Comparison of ENCODE assay signal across 15 cellular contexts in the genomic region with DNA sequence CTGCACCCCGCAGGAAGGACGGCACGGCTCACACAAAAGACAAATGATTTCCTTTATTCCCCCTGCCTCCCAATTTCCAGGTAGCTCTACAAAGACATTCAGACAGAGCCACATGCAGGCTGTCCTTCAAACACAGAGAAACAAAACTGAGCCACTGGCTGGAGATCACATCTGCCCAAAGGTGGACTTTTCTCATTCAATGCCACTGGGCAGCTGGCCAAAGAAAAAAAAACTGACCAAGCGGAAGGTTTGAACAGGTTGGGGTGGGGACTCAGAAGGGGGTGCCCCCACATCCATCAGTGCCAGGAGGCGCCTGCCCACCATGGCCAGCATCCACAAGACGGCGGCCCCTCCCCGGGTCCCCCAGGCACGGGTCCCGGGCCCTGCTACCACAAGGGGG. TPM values are rescaled to one million over a fixed set of nuclear protein-coding genes. Genes with fewer than 3 reads are reported as not detected.
DNase-seq lines count a peak whose midpoint lies in the region; ATAC-seq and TF ChIP-seq lines count a peak whose summit lies in the region.
"Had no signal": no experiment of that assay in that cellular context is flagged by ENCODE, and none has a peak within 500 bp of the region (broad histone marks: within the 10 kb centered on the region; RNA-seq: fewer than 3 reads in every experiment).

No MANE protein-coding gene starts in this region.

- H3K36me3 Mint-ChIP-seq in activated CD4-positive, alpha-beta T cell treated with anti-CD3 and anti-CD28 coated beads, Interleukin-2, amount 10 ng/mL, durations not matched to agents 24 days and 14 days (ENCODE audit: low read depth), result no peaks in the 10 kb centered on the region
- H3K36me3 Mint-ChIP-seq in natural killer cell, result no peaks in the 10 kb centered on the region
- no peaks in the 10 kb centered on the region for H3K36me3 Mint-ChIP-seq in natural killer cell treated with Interleukin-12 subunit alpha and Interleukin-12 subunit beta and Interleukin-15 and Interleukin-18, amount 100 ng/mL, for 72 hours
- H3K36me3 Mint-ChIP-seq in neural progenitor cell, result peaks cover 3% of the 10 kb centered on the region

- peaks cover 26% of the 10 kb centered on the region for H3K4me1 Mint-ChIP-seq in activated CD4-positive, alpha-beta T cell treated with anti-CD3 and anti-CD28 coated beads, Interleukin-2, amount 10 ng/mL, durations not matched to agents 24 days and 14 days
- H3K4me1 Mint-ChIP-seq in natural killer cell, result peaks cover 36 to 74% of the 10 kb centered on the region in 2 donors
- peaks cover 39 to 53% of the 10 kb centered on the region in 2 donors for H3K4me1 Mint-ChIP-seq in natural killer cell treated with Interleukin-12 subunit alpha and Interleukin-12 subunit beta and Interleukin-15 and Interleukin-18, amount 100 ng/mL, for 72 hours (ENCODE audit: low read depth in 2 of 2)
- H3K4me1 Mint-ChIP-seq in neural progenitor cell, result peaks cover 5% of the 10 kb centered on the region

- ATAC-seq in natural killer cell (no peak), HG02678 (IDR thresholded peaks at IDR 0.05; ENCODE audit: unreplicated experiment) (no peak), HG03097 (IDR thresholded peaks at IDR 0.05; ENCODE audit: low FRiP score, unreplicated experiment) (no peak)
- ATAC-seq in natural killer cell treated with Interleukin-12 subunit alpha and Interleukin-12 subunit beta and Interleukin-15 and Interleukin-18, amount 100 ng/mL, for 72 hours, result no peak

- no peaks in the 10 kb centered on the region for H3K9me3 ChIP-seq in neural progenitor cell (ENCODE audit: low read depth)
- H3K9me3 ChIP-seq: BLaER1 had no signal

- no peak overlapping the region for H3K27ac ChIP-seq in neural progenitor cell
- H3K27ac ChIP-seq: BLaER1 had no signal

- no peak overlapping the region for H3K4me2 ChIP-seq in neural progenitor cell
- H3K4me2 ChIP-seq: BLaER1 had no signal

- H3K4me3 Mint-ChIP-seq in activated CD4-positive, alpha-beta T cell treated with anti-CD3 and anti-CD28 coated beads, Interleukin-2, amount 10 ng/mL, durations not matched to agents 24 days and 14 days, result no peak overlapping the region
- peak overlapping the region; percentile 65 for H3K4me3 Mint-ChIP-seq in natural killer cell
- H3K4me3 Mint-ChIP-seq in natural killer cell treated with Interleukin-12 subunit alpha and Interleukin-12 subunit beta and Interleukin-15 and Interleukin-18, amount 100 ng/mL, for 72 hours, result no peak overlapping the region
- H3K4me3 Mint-ChIP-seq in neural progenitor cell, result peak overlapping the region; percentile 9

- H3K27me3 Mint-ChIP-seq in activated CD4-positive, alpha-beta T cell treated with anti-CD3 and anti-CD28 coated beads, Interleukin-2, amount 10 ng/mL, durations not matched to agents 24 days and 14 days, result peaks cover 4% of the 10 kb centered on the region
- H3K27me3 Mint-ChIP-seq in natural killer cell (ENCODE audit: low read depth in 2 of 2), result no peaks in the 10 kb centered on the region
- H3K27me3 Mint-ChIP-seq in natural killer cell treated with Interleukin-12 subunit alpha and Interleukin-12 subunit beta and Interleukin-15 and Interleukin-18, amount 100 ng/mL, for 72 hours, result no peaks in the 10 kb centered on the region
- peaks cover 26% of the 10 kb centered on the region for H3K27me3 Mint-ChIP-seq in neural progenitor cell (ENCODE audit: insufficient read depth, low read depth)

- peaks cover 42% of the 10 kb centered on the region for H3K27me3 ChIP-seq in neural progenitor cell

- peak overlapping the region; percentile 26 for H3K27ac Mint-ChIP-seq in activated CD4-positive, alpha-beta T cell treated with anti-CD3 and anti-CD28 coated beads, Interleukin-2, amount 10 ng/mL, durations not matched to agents 24 days and 14 days
- H3K27ac Mint-ChIP-seq in natural killer cell (peak overlapping the region; percentile 44 to 68), neural progenitor cell (no peak overlapping the region)
- peak overlapping the region in 1 of 2 donors; percentile 70 for H3K27ac Mint-ChIP-seq in natural killer cell treated with Interleukin-12 subunit alpha and Interleukin-12 subunit beta and Interleukin-15 and Interleukin-18, amount 100 ng/mL, for 72 hours

- H3K79me2 ChIP-seq in neural progenitor cell (ENCODE audit: low read depth), result no peaks in the 10 kb centered on the region

- peaks cover 8% of the 10 kb centered on the region for H4K20me1 ChIP-seq in neural progenitor cell (ENCODE audit: low read depth)
- H4K20me1 ChIP-seq: BLaER1 had no signal

- no peaks in the 10 kb centered on the region for H3K36me3 ChIP-seq in neural progenitor cell
- H3K36me3 ChIP-seq: BLaER1 had no signal

- no peak overlapping the region for H2AFZ ChIP-seq in neural progenitor cell (replicated peaks)

- TF ChIP-seq CTCF in natural killer cell (IDR thresholded peaks at IDR 0.05) (no peak), neural progenitor cell (IDR thresholded peaks at IDR 0.05) (no peak)

- H3F3A ChIP-seq in neural progenitor cell (ENCODE audit: low read depth), result peaks cover 17% of the 10 kb centered on the region

- intact Hi-C loops in activated CD4-positive, alpha-beta T cell treated with anti-CD3 and anti-CD28 coated beads, Interleukin-2, amount 10 ng/mL, durations not matched to agents 24 days and 14 days (cut with micrococcal nuclease), result no loop called here
- intact Hi-C loops in natural killer cell (cut with micrococcal nuclease), result no loop called here

- H3K9ac ChIP-seq in neural progenitor cell, result no peak overlapping the region
- H3K9ac ChIP-seq: BLaER1 had no signal

- peaks cover 7% of the 10 kb centered on the region for H3K4me1 ChIP-seq in neural progenitor cell

- no peak overlapping the region for H3K4me3 ChIP-seq in neural progenitor cell
- H3K4me3 ChIP-seq: BLaER1 had no signal

- H3K9me3 Mint-ChIP-seq in activated CD4-positive, alpha-beta T cell treated with anti-CD3 and anti-CD28 coated beads, Interleukin-2, amount 10 ng/mL, durations not matched to agents 24 days and 14 days, result peaks cover 3% of the 10 kb centered on the region
- H3K9me3 Mint-ChIP-seq in natural killer cell, result no peaks in the 10 kb centered on the region
- H3K9me3 Mint-ChIP-seq in natural killer cell treated with Interleukin-12 subunit alpha and Interleukin-12 subunit beta and Interleukin-15 and Interleukin-18, amount 100 ng/mL, for 72 hours, result peaks cover 4% of the 10 kb centered on the region
- H3K9me3 Mint-ChIP-seq in neural progenitor cell, result peaks cover 3% of the 10 kb centered on the region

- no peak for DNase-seq in activated CD4-positive, alpha-beta T cell treated with anti-CD3 and anti-CD28 coated beads, Interleukin-2, amount 10 ng/mL, durations not matched to agents 24 days and 14 days
- no peak for DNase-seq in activated CD4-positive, alpha-beta T cell treated with anti-CD3 and anti-CD28 coated beads, Interleukin-2, amount 50 U/mL, for 4 hours
- DNase-seq in natural killer cell (no peak), neural progenitor cell (ENCODE audit: low spot score) (no peak), NCI-H446 treated with DMSO at 0.1 percent for 48 hours (lab: John Stamatoyannopoulos, UW) (no peak)
- DNase-seq in natural killer cell treated with Interleukin-12 subunit alpha and Interleukin-12 subunit beta and Interleukin-15 and Interleukin-18, amount 100 ng/mL, for 72 hours (ENCODE audit: low spot score), result no peak
- DNase-seq: 8988T, AML-193, DMS53 had no signal

RNA-seq across cellular contexts. Expression of gene MATK, which starts 17.8 kb away (rescaled TPM):
- total RNA-seq in activated CD4-positive, alpha-beta T cell treated with anti-CD3 and anti-CD28 coated beads, Interleukin-2, amount 10 ng/mL, durations not matched to agents 24 days and 14 days, result 31.6 and 32.3 TPM in 2 replicates
- total RNA-seq in natural killer cell, result 100 to 1,000 TPM; 269 to 353 (median 317) TPM
- 10 to 100 TPM; 58.5 to 61.9 TPM for total RNA-seq in natural killer cell treated with Interleukin-12 subunit alpha and Interleukin-12 subunit beta and Interleukin-15 and Interleukin-18, amount 100 ng/mL, for 72 hours
- total RNA-seq in neural progenitor cell (ENCODE audit: low replicate concordance), result 2.4 and 2.8 TPM in 2 replicates
- total RNA-seq: HT1080 had no signal

RNA-seq across cellular contexts. Expression of gene RAX2, which starts 32.0 kb away (rescaled TPM):
- not detected in 2 replicates for total RNA-seq in activated CD4-positive, alpha-beta T cell treated with anti-CD3 and anti-CD28 coated beads, Interleukin-2, amount 10 ng/mL, durations not matched to agents 24 days and 14 days
- total RNA-seq in natural killer cell (not detected), neural progenitor cell (ENCODE audit: low replicate concordance) (not detected in 2 replicates)
- total RNA-seq in natural killer cell treated with Interleukin-12 subunit alpha and Interleukin-12 subunit beta and Interleukin-15 and Interleukin-18, amount 100 ng/mL, for 72 hours, result under 1 TPM in 1 of 2 donors, not detected in 1; 0.21 TPM
- total RNA-seq: Daoy, H4, HT1080 had no signal

RNA-seq across cellular contexts. Expression of gene MRPL54, which starts 41.5 kb away (rescaled TPM):
- total RNA-seq in activated CD4-positive, alpha-beta T cell treated with anti-CD3 and anti-CD28 coated beads, Interleukin-2, amount 10 ng/mL, durations not matched to agents 24 days and 14 days, result 91.4 and 96.6 TPM in 2 replicates
- total RNA-seq in natural killer cell, result 10 to 100 TPM; 54.1 to 60.5 (median 55.5) TPM
- 10 to 100 TPM; 58.5 to 75.1 TPM for total RNA-seq in natural killer cell treated with Interleukin-12 subunit alpha and Interleukin-12 subunit beta and Interleukin-15 and Interleukin-18, amount 100 ng/mL, for 72 hours
- total RNA-seq in neural progenitor cell (ENCODE audit: low replicate concordance), result 15.1 and 21.4 TPM in 2 replicates

RNA-seq across cellular contexts. Expression of gene APBA3, which starts 42.5 kb away (rescaled TPM):
- total RNA-seq in activated CD4-positive, alpha-beta T cell treated with anti-CD3 and anti-CD28 coated beads, Interleukin-2, amount 10 ng/mL, durations not matched to agents 24 days and 14 days, result 41.5 and 48.7 TPM in 2 replicates
- total RNA-seq in natural killer cell (10 to 100 TPM; 39.9 to 53.6 (median 43.8) TPM), neural progenitor cell (ENCODE audit: low replicate concordance) (17.3 and 41.1 TPM in 2 replicates)
- 10 to 100 TPM; 40.6 to 55.4 TPM for total RNA-seq in natural killer cell treated with Interleukin-12 subunit alpha and Interleukin-12 subunit beta and Interleukin-15 and Interleukin-18, amount 100 ng/mL, for 72 hours

Comparison
In these comparisons a context has a peak if more than half of its experiments do, and no peak if none do; other contexts are left out.
1. H3K4me3 Mint-ChIP-seq: peak in natural killer cell (single experiment) and neural progenitor cell (single experiment); none in activated CD4-positive, alpha-beta T cell treated with anti-CD3 and anti-CD28 coated beads, Interleukin-2, amount 10 ng/mL, durations not matched to agents 24 days and 14 days (single experiment) and natural killer cell treated with Interleukin-12 subunit alpha and Interleukin-12 subunit beta and Interleukin-15 and Interleukin-18, amount 100 ng/mL, for 72 hours (single experiment).